ENCODE assay signal across 13 cellular contexts in genomic region chr6:305371-306206, GRCh38. TPM values are rescaled to one million over a fixed set of nuclear protein-coding genes. Genes with fewer than 3 reads are reported as not detected.
DNase-seq lines count a peak whose midpoint lies in the region; ATAC-seq and FAIRE-seq lines count a peak whose summit lies in the region.
"Had no signal": no experiment of that assay in that cellular context is flagged by ENCODE, and none has a peak within 500 bp of the region (broad histone marks: within the 10 kb centered on the region; RNA-seq: fewer than 3 reads in every experiment).

No MANE protein-coding gene starts in this region.

- peaks cover 0 to 5% of the 10 kb centered on the region in 2 donors for H3K4me1 ChIP-seq in small intestine (ENCODE audit: control insufficient read depth in 2 of 2, insufficient read depth in 1 of 2, low read depth in 1 of 2, low read length in 1 of 2)
- no peaks in the 10 kb centered on the region for H3K4me1 ChIP-seq in mesendoderm (ENCODE audit: control insufficient read depth, low read depth, low read length)

- no peak overlapping the region for H3K18ac ChIP-seq in mesendoderm (ENCODE audit: low read length)

- H2AK5ac ChIP-seq in mesendoderm (ENCODE audit: low read length) = no peak overlapping the region

- no peak overlapping the region for H3K27ac Mint-ChIP-seq in activated CD4-positive, alpha-beta memory T cell treated with anti-CD3 and anti-CD28 coated beads for 36 hours
- no peak overlapping the region for H3K27ac Mint-ChIP-seq in activated CD4-positive, alpha-beta memory T cell treated with anti-CD3 and anti-CD28 coated beads, Interleukin-2, amount 10 ng/mL, durations not matched to agents 7 days and 5 days
- H3K27ac Mint-ChIP-seq in stimulated activated naive CD8-positive, alpha-beta T cell treated with anti-CD3 and anti-CD28 coated beads, Interleukin-15, amount 100 ng/mL, for 72 hours = no peak overlapping the region

- H3K4me2 ChIP-seq in mesendoderm (ENCODE audit: low read length) = no peak overlapping the region

- H3K4me3 Mint-ChIP-seq in activated CD4-positive, alpha-beta memory T cell treated with anti-CD3 and anti-CD28 coated beads for 36 hours = no peak overlapping the region
- no peak overlapping the region for H3K4me3 Mint-ChIP-seq in activated CD4-positive, alpha-beta memory T cell treated with anti-CD3 and anti-CD28 coated beads, Interleukin-2, amount 10 ng/mL, durations not matched to agents 7 days and 5 days
- H3K4me3 Mint-ChIP-seq in stimulated activated naive CD8-positive, alpha-beta T cell treated with anti-CD3 and anti-CD28 coated beads, Interleukin-15, amount 100 ng/mL, for 72 hours = no peak overlapping the region

- H3K9me3 Mint-ChIP-seq in activated CD4-positive, alpha-beta memory T cell treated with anti-CD3 and anti-CD28 coated beads for 36 hours = no peaks in the 10 kb centered on the region
- no peaks in the 10 kb centered on the region for H3K9me3 Mint-ChIP-seq in activated CD4-positive, alpha-beta memory T cell treated with anti-CD3 and anti-CD28 coated beads, Interleukin-2, amount 10 ng/mL, durations not matched to agents 7 days and 5 days
- no peaks in the 10 kb centered on the region for H3K9me3 Mint-ChIP-seq in stimulated activated naive CD8-positive, alpha-beta T cell treated with anti-CD3 and anti-CD28 coated beads, Interleukin-15, amount 100 ng/mL, for 72 hours

- H3K4me1 Mint-ChIP-seq in activated CD4-positive, alpha-beta memory T cell treated with anti-CD3 and anti-CD28 coated beads for 36 hours (ENCODE audit: low read depth) = no peaks in the 10 kb centered on the region
- H3K4me1 Mint-ChIP-seq in activated CD4-positive, alpha-beta memory T cell treated with anti-CD3 and anti-CD28 coated beads, Interleukin-2, amount 10 ng/mL, durations not matched to agents 7 days and 5 days = no peaks in the 10 kb centered on the region
- peaks cover 20% of the 10 kb centered on the region for H3K4me1 Mint-ChIP-seq in stimulated activated naive CD8-positive, alpha-beta T cell treated with anti-CD3 and anti-CD28 coated beads, Interleukin-15, amount 100 ng/mL, for 72 hours

- peak overlapping the region in 1 of 2 donors; percentile 67 for H3K27ac ChIP-seq in small intestine (ENCODE audit: low read depth in 1 of 2, low read length in 1 of 2)
- H3K27ac ChIP-seq in mesendoderm (ENCODE audit: low read depth, low read length) = no peak overlapping the region
- H3K27ac ChIP-seq: epithelial cell of prostate, lower lobe of right lung had no signal

- DNase-seq in activated CD4-positive, alpha-beta memory T cell treated with anti-CD3 and anti-CD28 coated beads for 36 hours = peak; percentile 37
- DNase-seq in activated CD4-positive, alpha-beta memory T cell treated with anti-CD3 and anti-CD28 coated beads, Interleukin-2, amount 10 ng/mL, durations not matched to agents 7 days and 5 days = no peak
- DNase-seq in small intestine (peak; percentile 53), mesendoderm (no peak), ecto neural progenitor cell (ENCODE audit: low spot score) (no peak)
- DNase-seq in stimulated activated naive CD8-positive, alpha-beta T cell treated with anti-CD3 and anti-CD28 coated beads, Interleukin-15, amount 100 ng/mL, for 72 hours = no peak
- DNase-seq: lower lobe of right lung, NCI-H1436 treated with DMSO at 0.1 percent for 48 hours, trophoblast cell had no signal

- H4K8ac ChIP-seq in mesendoderm (ENCODE audit: low read depth, low read length) = no peak overlapping the region

- POLR2A ChIA-PET in activated CD4-positive, alpha-beta memory T cell treated with anti-CD3 and anti-CD28 coated beads for 36 hours (lab: Charles Lee) = interaction anchor here (1.3 kb wide), 1 partner anchor 10 kb away, joined by 4 read pairs; no protein-coding TSS in a partner anchor
- POLR2A ChIA-PET in activated CD4-positive, alpha-beta memory T cell treated with anti-CD3 and anti-CD28 coated beads, Interleukin-2, amount 10 ng/mL, durations not matched to agents 7 days and 5 days (lab: Charles Lee) = interaction anchor here (1.0 to 2.0 kb wide), 3 partner anchors 10 to 87 kb away, joined by 3 to 8 read pairs (median 3); partner anchors contain the start of genes DUSP22 and IRF4

- no peak for FAIRE-seq in small intestine (lab: Jason Lieb, UNC)
- FAIRE-seq: A204.1 had no signal

- no peak overlapping the region for H2BK15ac ChIP-seq in mesendoderm (replicated peaks; ENCODE audit: low read depth)

- no peak overlapping the region for H3K9ac ChIP-seq in mesendoderm (ENCODE audit: low read length)

- H3K27me3 ChIP-seq in small intestine (ENCODE audit: control insufficient read depth in 2 of 2, insufficient read depth in 2 of 2, low read length in 2 of 2) = no peaks in the 10 kb centered on the region
- no peaks in the 10 kb centered on the region for H3K27me3 ChIP-seq in mesendoderm (ENCODE audit: insufficient read depth, low read length, poor library complexity)

- H3K9me3 ChIP-seq in small intestine (ENCODE audit: control insufficient read depth, low read depth) = no peaks in the 10 kb centered on the region
- H3K9me3 ChIP-seq: lower lobe of right lung had no signal

- no peaks in the 10 kb centered on the region for H3K27me3 Mint-ChIP-seq in activated CD4-positive, alpha-beta memory T cell treated with anti-CD3 and anti-CD28 coated beads for 36 hours
- no peaks in the 10 kb centered on the region for H3K27me3 Mint-ChIP-seq in activated CD4-positive, alpha-beta memory T cell treated with anti-CD3 and anti-CD28 coated beads, Interleukin-2, amount 10 ng/mL, durations not matched to agents 7 days and 5 days
- H3K27me3 Mint-ChIP-seq in stimulated activated naive CD8-positive, alpha-beta T cell treated with anti-CD3 and anti-CD28 coated beads, Interleukin-15, amount 100 ng/mL, for 72 hours = no peaks in the 10 kb centered on the region

- ATAC-seq in HG02571 (IDR thresholded peaks at IDR 0.05; ENCODE audit: unreplicated experiment) = peak; percentile 75
- peak; percentile 86 for ATAC-seq in HG03520 (IDR thresholded peaks at IDR 0.05; ENCODE audit: unreplicated experiment)
- no peak for ATAC-seq in stimulated activated naive CD8-positive, alpha-beta T cell treated with anti-CD3 and anti-CD28 coated beads, Interleukin-15, amount 100 ng/mL, for 72 hours

- H3K36me3 ChIP-seq in small intestine (ENCODE audit: control insufficient read depth in 2 of 2, insufficient read depth in 2 of 2, low read length in 2 of 2) (no peaks in the 10 kb centered on the region), mesendoderm (ENCODE audit: control insufficient read depth, insufficient read depth, low read length) (no peaks in the 10 kb centered on the region)

- WGBS in small intestine, 3 donors = 38 to 58% (median 46%) methylated on average over 5 of the region's 5 CpGs
- no CpG with 5 or more reads among the region's 5 CpGs for WGBS in mesendoderm (ENCODE audit: extremely low coverage, insufficient coverage, low lambda C conversion rate)

- H3K23ac ChIP-seq in mesendoderm (ENCODE audit: low read length) = no peak overlapping the region

- no peak overlapping the region for H3K4ac ChIP-seq in mesendoderm (ENCODE audit: low read depth, low read length)

- H3K79me2 ChIP-seq in mesendoderm (ENCODE audit: control insufficient read depth, insufficient read depth, low read length) = no peaks in the 10 kb centered on the region

- CTCF ChIA-PET in activated CD4-positive, alpha-beta memory T cell treated with anti-CD3 and anti-CD28 coated beads for 36 hours (lab: Charles Lee) = interaction anchor here (0.6 to 1.0 kb wide), 3 partner anchors 22 to 116 kb away, joined by 3 read pairs; no protein-coding TSS in a partner anchor
- CTCF ChIA-PET in activated CD4-positive, alpha-beta memory T cell treated with anti-CD3 and anti-CD28 coated beads, Interleukin-2, amount 10 ng/mL, durations not matched to agents 7 days and 5 days (lab: Charles Lee) = no interaction called here

- no peak overlapping the region for H3K56ac ChIP-seq in mesendoderm (ENCODE audit: low read length)

- H2BK5ac ChIP-seq in mesendoderm (ENCODE audit: low read length) = no peak overlapping the region

- peaks cover 14% of the 10 kb centered on the region for H3K36me3 Mint-ChIP-seq in activated CD4-positive, alpha-beta memory T cell treated with anti-CD3 and anti-CD28 coated beads for 36 hours
- H3K36me3 Mint-ChIP-seq in activated CD4-positive, alpha-beta memory T cell treated with anti-CD3 and anti-CD28 coated beads, Interleukin-2, amount 10 ng/mL, durations not matched to agents 7 days and 5 days (ENCODE audit: low read depth) = peaks cover 13% of the 10 kb centered on the region

- H3K4me3 ChIP-seq in small intestine (ENCODE audit: low read depth in 1 of 2, low read length in 2 of 2) (no peak overlapping the region), mesendoderm (ENCODE audit: low read length) (no peak overlapping the region)
- H3K4me3 ChIP-seq: lower lobe of right lung had no signal

- no peaks in the 10 kb centered on the region for H3K79me1 ChIP-seq in mesendoderm (ENCODE audit: low read length)

- intact Hi-C loops in activated CD4-positive, alpha-beta memory T cell treated with anti-CD3 and anti-CD28 coated beads for 36 hours (cut with micrococcal nuclease) = no loop called here

- H2BK120ac ChIP-seq in mesendoderm (ENCODE audit: low read depth, low read length) = no peak overlapping the region

- H4K5ac ChIP-seq in mesendoderm (ENCODE audit: low read length) = no peak overlapping the region

RNA-seq across cellular contexts. Expression of gene DUSP22, which starts 13.3 kb away (rescaled TPM):
- total RNA-seq in activated CD4-positive, alpha-beta memory T cell treated with anti-CD3 and anti-CD28 coated beads for 36 hours = 10 to 100 TPM; 28.0 to 28.7 TPM
- total RNA-seq in activated CD4-positive, alpha-beta memory T cell treated with anti-CD3 and anti-CD28 coated beads, Interleukin-2, amount 10 ng/mL, durations not matched to agents 7 days and 5 days = 10 to 100 TPM; 36.3 to 41.5 TPM
- 10 to 100 TPM; 28.2 to 40.0 (median 30.0) TPM for polyA plus RNA-seq in small intestine
- 16.9 TPM for polyA plus RNA-seq in mesendoderm (2013, experiment 1 of 2)
- 17.6 TPM for polyA plus RNA-seq in mesendoderm (2013, experiment 2 of 2)

Comparison
In these comparisons a context has a peak if more than half of its experiments do, and no peak if none do; other contexts are left out.
1. DNase-seq: peak in activated CD4-positive, alpha-beta memory T cell treated with anti-CD3 and anti-CD28 coated beads for 36 hours (single experiment) and small intestine (single experiment); none in activated CD4-positive, alpha-beta memory T cell treated with anti-CD3 and anti-CD28 coated beads, Interleukin-2, amount 10 ng/mL, durations not matched to agents 7 days and 5 days (single experiment), mesendoderm (single experiment), ecto neural progenitor cell (single experiment) and stimulated activated naive CD8-positive, alpha-beta T cell treated with anti-CD3 and anti-CD28 coated beads, Interleukin-15, amount 100 ng/mL, for 72 hours (0 of 2).